1 cellular context compared by ENCODE assay signal in the genomic region with DNA sequence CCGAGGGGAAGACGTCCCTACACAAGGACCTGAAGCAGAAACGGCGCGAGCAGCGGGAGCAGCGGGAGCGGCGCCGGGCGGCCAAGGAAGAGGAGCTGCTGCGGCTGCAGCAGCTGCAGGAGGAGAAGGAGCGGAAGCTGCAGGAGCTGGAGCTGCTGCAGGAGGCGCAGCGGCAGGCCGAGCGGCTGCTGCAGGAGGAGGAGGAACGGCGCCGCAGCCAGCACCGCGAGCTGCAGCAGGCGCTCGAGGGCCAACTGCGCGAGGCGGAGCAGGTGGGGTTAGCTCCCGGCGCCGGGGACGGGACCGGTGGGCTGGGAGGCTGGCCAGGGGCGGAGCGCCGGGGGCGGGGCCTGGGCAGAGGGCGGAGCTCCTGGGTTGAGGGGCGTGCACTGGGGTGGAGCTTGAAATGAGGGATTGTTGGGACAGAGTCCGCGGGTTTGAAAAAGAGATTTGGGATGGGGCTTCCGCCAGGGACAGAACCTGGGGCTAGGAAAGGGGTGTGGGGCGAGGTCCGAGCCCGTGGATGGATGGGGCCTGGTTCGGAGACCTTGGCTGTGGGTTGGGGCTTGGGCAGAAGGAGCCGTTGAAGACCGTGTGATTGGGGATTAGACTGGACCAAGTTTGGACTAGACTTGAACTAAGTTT.
TF ChIP-seq lines count a peak whose summit lies in the region.

No MANE protein-coding gene starts in this region.

TF ChIP-seq in HepG2, 621 proteins besides CTCF, POLR2A, EP300 and RAD21 (continued from another document and continues in another):
- TF ChIP-seq, protein P1, sequence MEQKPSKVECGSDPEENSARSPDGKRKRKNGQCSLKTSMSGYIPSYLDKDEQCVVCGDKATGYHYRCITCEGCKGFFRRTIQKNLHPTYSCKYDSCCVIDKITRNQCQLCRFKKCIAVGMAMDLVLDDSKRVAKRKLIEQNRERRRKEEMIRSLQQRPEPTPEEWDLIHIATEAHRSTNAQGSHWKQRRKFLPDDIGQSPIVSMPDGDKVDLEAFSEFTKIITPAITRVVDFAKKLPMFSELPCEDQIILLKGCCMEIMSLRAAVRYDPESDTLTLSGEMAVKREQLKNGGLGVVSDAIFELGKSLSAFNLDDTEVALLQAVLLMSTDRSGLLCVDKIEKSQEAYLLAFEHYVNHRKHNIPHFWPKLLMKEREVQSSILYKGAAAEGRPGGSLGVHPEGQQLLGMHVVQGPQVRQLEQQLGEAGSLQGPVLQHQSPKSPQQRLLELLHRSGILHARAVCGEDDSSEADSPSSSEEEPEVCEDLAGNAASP (CRISPR knock-in tag; IDR thresholded peaks at IDR 0.05; ENCODE audit: borderline replicate concordance), result peak; percentile 27; the same call in 1 of the 2 replicates
- TF ChIP-seq SMARCC2 (IDR thresholded peaks at IDR 0.05) (no peak), ZFP37 (CRISPR knock-in tag; IDR thresholded peaks at IDR 0.05; ENCODE audit: borderline replicate concordance) (peak; percentile 94), NONO (IDR thresholded peaks at IDR 0.05) (no peak), NONO (CRISPR knock-in tag; conservative IDR thresholded peaks at IDR 0.05) (peak; percentile 91), ZNF577 (CRISPR knock-in tag; IDR thresholded peaks at IDR 0.05; ENCODE audit: borderline replicate concordance, low read depth) (0 out of 2 replicates have a peak, but pooled peaks have one; percentile 45), CCDC6 (CRISPR knock-in tag; IDR thresholded peaks at IDR 0.05) (no peak), AGO1 (IDR thresholded peaks at IDR 0.05; ENCODE audit: low read depth, low read length, poor library complexity, severe bottlenecking) (peak; percentile 71), ZNF430 (CRISPR knock-in tag; IDR thresholded peaks at IDR 0.05) (peak; percentile 97), ZSCAN9 (CRISPR knock-in tag; IDR thresholded peaks at IDR 0.05; ENCODE audit: borderline replicate concordance) (peak; percentile 37; the same call in 1 of the 2 replicates), PHF20 (CRISPR knock-in tag; IDR thresholded peaks at IDR 0.05) (no peak), ZKSCAN5 (CRISPR knock-in tag; IDR thresholded peaks at IDR 0.05) (peak; percentile 51; the same call in 1 of the 2 replicates), ZNF75D (CRISPR knock-in tag; IDR thresholded peaks at IDR 0.05; ENCODE audit: borderline replicate concordance) (no peak), XRCC5 (optimal IDR thresholded peaks at IDR 0.05; ENCODE audit: low read length) (peak; percentile 48), SAFB2 (CRISPR knock-in tag; IDR thresholded peaks at IDR 0.05; ENCODE audit: borderline replicate concordance, low read depth) (no peak), ZNF441 (CRISPR knock-in tag; IDR thresholded peaks at IDR 0.05; ENCODE audit: borderline replicate concordance) (peak; percentile 84; the same call in 1 of the 2 replicates), ZNF775 (CRISPR knock-in tag; IDR thresholded peaks at IDR 0.05; ENCODE audit: borderline replicate concordance) (peak; percentile 30; the same call in 1 of the 2 replicates), ZNF350 (CRISPR knock-in tag; IDR thresholded peaks at IDR 0.05; ENCODE audit: borderline replicate concordance, low read depth) (peak; percentile 73), ZNF768 (CRISPR knock-in tag; IDR thresholded peaks at IDR 0.05) (peak; percentile 58; the same call in 1 of the 2 replicates), KDM2A (CRISPR knock-in tag; IDR thresholded peaks at IDR 0.05; ENCODE audit: borderline replicate concordance, low read depth) (peak; percentile 87), PCBP2 (optimal IDR thresholded peaks at IDR 0.05; ENCODE audit: low read depth, low read length, poor library complexity, severe bottlenecking) (no peak), SMYD3 (CRISPR knock-in tag; IDR thresholded peaks at IDR 0.05) (no peak), ZNF709 (CRISPR knock-in tag; IDR thresholded peaks at IDR 0.05) (peak; percentile 39; the same call in 1 of the 2 replicates), CREM (IDR thresholded peaks at IDR 0.05) (no peak), CREM (CRISPR knock-in tag; IDR thresholded peaks at IDR 0.05) (no peak), ZNF567 (CRISPR knock-in tag; IDR thresholded peaks at IDR 0.05; ENCODE audit: borderline replicate concordance) (0 out of 2 replicates have a peak, but pooled peaks have one; percentile 12), MXI1 (IDR thresholded peaks at IDR 0.05; ENCODE audit: borderline replicate concordance, low read depth, low read length) (peak; percentile 71; the same call in 1 of the 3 replicates), RBAK (CRISPR knock-in tag; IDR thresholded peaks at IDR 0.05) (no peak), ZSCAN20 (CRISPR knock-in tag; IDR thresholded peaks at IDR 0.05; ENCODE audit: borderline replicate concordance) (peak; percentile 88), RNF2 (conservative IDR thresholded peaks at IDR 0.05; ENCODE audit: low read depth) (peak; percentile 84; the same call in 1 of the 2 replicates), CBX5 (CRISPR knock-in tag; IDR thresholded peaks at IDR 0.05; ENCODE audit: borderline replicate concordance) (no peak), KDM5B (CRISPR knock-in tag; IDR thresholded peaks at IDR 0.05; ENCODE audit: borderline replicate concordance) (peak; percentile 94), MEF2D (CRISPR knock-in tag; IDR thresholded peaks at IDR 0.05) (0 out of 2 replicates have a peak, but pooled peaks have one; percentile 30), MATR3 (CRISPR knock-in tag; IDR thresholded peaks at IDR 0.05) (no peak), ZNF674 (CRISPR knock-in tag; IDR thresholded peaks at IDR 0.05; ENCODE audit: low read depth) (no peak), ZIK1 (CRISPR knock-in tag; IDR thresholded peaks at IDR 0.05; ENCODE audit: borderline replicate concordance, low read depth) (no peak), IRX3 (CRISPR knock-in tag; IDR thresholded peaks at IDR 0.05; ENCODE audit: borderline replicate concordance, low read depth) (peak; percentile 50; the same call in 1 of the 2 replicates), ZFY (CRISPR knock-in tag; IDR thresholded peaks at IDR 0.05) (peak; percentile 93), ZNF12 (CRISPR knock-in tag; IDR thresholded peaks at IDR 0.05) (peak; percentile 61)
- TF ChIP-seq, protein P2, sequence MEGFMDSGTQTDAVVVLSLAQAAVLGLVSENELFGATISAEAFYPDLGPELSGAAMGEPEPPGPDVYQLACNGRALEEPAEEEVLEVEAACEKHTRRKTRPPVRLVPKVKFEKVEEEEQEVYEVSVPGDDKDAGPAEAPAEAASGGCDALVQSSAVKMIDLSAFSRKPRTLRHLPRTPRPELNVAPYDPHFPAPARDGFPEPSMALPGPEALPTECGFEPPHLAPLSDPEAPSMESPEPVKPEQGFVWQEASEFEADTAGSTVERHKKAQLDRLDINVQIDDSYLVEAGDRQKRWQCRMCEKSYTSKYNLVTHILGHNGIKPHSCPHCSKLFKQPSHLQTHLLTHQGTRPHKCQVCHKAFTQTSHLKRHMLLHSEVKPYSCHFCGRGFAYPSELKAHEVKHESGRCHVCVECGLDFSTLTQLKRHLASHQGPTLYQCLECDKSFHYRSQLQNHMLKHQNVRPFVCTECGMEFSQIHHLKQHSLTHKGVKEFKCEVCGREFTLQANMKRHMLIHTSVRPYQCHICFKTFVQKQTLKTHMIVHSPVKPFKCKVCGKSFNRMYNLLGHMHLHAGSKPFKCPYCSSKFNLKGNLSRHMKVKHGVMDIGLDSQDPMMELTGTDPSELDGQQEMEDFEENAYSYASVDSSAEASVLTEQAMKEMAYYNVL (CRISPR knock-in tag; IDR thresholded peaks at IDR 0.05; ENCODE audit: borderline replicate concordance), result no peak
- TF ChIP-seq, protein P3, sequence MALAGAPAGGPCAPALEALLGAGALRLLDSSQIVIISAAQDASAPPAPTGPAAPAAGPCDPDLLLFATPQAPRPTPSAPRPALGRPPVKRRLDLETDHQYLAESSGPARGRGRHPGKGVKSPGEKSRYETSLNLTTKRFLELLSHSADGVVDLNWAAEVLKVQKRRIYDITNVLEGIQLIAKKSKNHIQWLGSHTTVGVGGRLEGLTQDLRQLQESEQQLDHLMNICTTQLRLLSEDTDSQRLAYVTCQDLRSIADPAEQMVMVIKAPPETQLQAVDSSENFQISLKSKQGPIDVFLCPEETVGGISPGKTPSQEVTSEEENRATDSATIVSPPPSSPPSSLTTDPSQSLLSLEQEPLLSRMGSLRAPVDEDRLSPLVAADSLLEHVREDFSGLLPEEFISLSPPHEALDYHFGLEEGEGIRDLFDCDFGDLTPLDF (CRISPR knock-in tag; IDR thresholded peaks at IDR 0.05), result peak; percentile 65
- TF ChIP-seq, protein P4, sequence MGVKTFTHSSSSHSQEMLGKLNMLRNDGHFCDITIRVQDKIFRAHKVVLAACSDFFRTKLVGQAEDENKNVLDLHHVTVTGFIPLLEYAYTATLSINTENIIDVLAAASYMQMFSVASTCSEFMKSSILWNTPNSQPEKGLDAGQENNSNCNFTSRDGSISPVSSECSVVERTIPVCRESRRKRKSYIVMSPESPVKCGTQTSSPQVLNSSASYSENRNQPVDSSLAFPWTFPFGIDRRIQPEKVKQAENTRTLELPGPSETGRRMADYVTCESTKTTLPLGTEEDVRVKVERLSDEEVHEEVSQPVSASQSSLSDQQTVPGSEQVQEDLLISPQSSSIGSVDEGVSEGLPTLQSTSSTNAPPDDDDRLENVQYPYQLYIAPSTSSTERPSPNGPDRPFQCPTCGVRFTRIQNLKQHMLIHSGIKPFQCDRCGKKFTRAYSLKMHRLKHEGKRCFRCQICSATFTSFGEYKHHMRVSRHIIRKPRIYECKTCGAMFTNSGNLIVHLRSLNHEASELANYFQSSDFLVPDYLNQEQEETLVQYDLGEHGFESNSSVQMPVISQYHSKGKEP (CRISPR knock-in tag; IDR thresholded peaks at IDR 0.05), result no peak
- TF ChIP-seq, protein P5, sequence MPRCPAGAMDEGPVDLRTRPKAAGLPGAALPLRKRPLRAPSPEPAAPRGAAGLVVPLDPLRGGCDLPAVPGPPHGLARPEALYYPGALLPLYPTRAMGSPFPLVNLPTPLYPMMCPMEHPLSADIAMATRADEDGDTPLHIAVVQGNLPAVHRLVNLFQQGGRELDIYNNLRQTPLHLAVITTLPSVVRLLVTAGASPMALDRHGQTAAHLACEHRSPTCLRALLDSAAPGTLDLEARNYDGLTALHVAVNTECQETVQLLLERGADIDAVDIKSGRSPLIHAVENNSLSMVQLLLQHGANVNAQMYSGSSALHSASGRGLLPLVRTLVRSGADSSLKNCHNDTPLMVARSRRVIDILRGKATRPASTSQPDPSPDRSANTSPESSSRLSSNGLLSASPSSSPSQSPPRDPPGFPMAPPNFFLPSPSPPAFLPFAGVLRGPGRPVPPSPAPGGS (CRISPR knock-in tag; IDR thresholded peaks at IDR 0.05), result peak; percentile 91; the same call in 1 of the 2 replicates
- TF ChIP-seq, protein P6, sequence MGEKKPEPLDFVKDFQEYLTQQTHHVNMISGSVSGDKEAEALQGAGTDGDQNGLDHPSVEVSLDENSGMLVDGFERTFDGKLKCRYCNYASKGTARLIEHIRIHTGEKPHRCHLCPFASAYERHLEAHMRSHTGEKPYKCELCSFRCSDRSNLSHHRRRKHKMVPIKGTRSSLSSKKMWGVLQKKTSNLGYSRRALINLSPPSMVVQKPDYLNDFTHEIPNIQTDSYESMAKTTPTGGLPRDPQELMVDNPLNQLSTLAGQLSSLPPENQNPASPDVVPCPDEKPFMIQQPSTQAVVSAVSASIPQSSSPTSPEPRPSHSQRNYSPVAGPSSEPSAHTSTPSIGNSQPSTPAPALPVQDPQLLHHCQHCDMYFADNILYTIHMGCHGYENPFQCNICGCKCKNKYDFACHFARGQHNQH (CRISPR knock-in tag; IDR thresholded peaks at IDR 0.05), result peak; percentile 81
- TF ChIP-seq, protein P7, sequence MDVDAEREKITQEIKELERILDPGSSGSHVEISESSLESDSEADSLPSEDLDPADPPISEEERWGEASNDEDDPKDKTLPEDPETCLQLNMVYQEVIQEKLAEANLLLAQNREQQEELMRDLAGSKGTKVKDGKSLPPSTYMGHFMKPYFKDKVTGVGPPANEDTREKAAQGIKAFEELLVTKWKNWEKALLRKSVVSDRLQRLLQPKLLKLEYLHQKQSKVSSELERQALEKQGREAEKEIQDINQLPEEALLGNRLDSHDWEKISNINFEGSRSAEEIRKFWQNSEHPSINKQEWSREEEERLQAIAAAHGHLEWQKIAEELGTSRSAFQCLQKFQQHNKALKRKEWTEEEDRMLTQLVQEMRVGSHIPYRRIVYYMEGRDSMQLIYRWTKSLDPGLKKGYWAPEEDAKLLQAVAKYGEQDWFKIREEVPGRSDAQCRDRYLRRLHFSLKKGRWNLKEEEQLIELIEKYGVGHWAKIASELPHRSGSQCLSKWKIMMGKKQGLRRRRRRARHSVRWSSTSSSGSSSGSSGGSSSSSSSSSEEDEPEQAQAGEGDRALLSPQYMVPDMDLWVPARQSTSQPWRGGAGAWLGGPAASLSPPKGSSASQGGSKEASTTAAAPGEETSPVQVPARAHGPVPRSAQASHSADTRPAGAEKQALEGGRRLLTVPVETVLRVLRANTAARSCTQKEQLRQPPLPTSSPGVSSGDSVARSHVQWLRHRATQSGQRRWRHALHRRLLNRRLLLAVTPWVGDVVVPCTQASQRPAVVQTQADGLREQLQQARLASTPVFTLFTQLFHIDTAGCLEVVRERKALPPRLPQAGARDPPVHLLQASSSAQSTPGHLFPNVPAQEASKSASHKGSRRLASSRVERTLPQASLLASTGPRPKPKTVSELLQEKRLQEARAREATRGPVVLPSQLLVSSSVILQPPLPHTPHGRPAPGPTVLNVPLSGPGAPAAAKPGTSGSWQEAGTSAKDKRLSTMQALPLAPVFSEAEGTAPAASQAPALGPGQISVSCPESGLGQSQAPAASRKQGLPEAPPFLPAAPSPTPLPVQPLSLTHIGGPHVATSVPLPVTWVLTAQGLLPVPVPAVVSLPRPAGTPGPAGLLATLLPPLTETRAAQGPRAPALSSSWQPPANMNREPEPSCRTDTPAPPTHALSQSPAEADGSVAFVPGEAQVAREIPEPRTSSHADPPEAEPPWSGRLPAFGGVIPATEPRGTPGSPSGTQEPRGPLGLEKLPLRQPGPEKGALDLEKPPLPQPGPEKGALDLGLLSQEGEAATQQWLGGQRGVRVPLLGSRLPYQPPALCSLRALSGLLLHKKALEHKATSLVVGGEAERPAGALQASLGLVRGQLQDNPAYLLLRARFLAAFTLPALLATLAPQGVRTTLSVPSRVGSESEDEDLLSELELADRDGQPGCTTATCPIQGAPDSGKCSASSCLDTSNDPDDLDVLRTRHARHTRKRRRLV (CRISPR knock-in tag; IDR thresholded peaks at IDR 0.05), result 0 out of 2 replicates have a peak, but pooled peaks have one; percentile 5
- TF ChIP-seq, protein P8, sequence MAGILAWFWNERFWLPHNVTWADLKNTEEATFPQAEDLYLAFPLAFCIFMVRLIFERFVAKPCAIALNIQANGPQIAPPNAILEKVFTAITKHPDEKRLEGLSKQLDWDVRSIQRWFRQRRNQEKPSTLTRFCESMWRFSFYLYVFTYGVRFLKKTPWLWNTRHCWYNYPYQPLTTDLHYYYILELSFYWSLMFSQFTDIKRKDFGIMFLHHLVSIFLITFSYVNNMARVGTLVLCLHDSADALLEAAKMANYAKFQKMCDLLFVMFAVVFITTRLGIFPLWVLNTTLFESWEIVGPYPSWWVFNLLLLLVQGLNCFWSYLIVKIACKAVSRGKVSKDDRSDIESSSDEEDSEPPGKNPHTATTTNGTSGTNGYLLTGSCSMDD (CRISPR knock-in tag; IDR thresholded peaks at IDR 0.05), result 0 out of 2 replicates have a peak, but pooled peaks have one; percentile 10
